Comparison of ENCODE assay signal across 1 cellular context in the genomic region with DNA sequence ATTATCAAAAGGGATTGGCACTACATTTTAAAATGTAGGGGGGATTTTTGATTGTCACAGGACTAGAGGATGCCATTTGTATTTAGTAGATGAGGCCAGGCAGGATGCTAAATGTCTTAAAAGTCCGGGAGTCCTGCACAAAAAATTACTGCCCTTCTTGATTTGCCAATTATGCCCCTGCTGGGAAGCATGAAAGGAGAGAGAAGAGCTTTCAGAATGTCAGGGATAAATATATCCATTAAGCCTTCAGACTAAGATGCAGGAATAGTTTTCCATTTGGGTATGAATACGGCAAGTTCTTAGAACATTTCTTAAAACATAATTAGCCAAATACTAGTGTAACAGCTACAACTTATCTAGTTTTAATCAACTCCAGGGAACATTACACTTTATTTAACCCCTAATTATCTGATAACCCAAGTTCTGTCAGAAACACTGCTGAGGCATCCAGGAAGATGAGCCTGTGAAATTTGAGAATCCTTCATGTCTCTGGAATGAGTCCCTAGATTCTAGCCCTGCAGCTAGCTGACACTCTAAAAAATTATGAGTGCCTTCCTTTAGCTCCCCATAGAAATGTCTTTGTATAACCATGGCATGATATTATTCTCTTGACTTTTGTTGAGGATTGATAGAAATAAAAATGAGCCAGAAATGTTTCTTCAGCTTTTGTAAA.
TF ChIP-seq lines count a peak whose summit lies in the region.

No MANE protein-coding gene starts in this region.

TF ChIP-seq in HEK293, 187 proteins besides CTCF, POLR2A, EP300 and RAD21 (continued from another document):
- TF ChIP-seq PRDM6 (tag by site-specific recombination; IDR thresholded peaks at IDR 0.05) (peak; percentile 23; the same call in 1 of the 2 replicates), SP3 (tag by site-specific recombination; IDR thresholded peaks at IDR 0.05) (no peak)
TF ChIP-seq in HEK293: peak in this region for 2.
